ENCODE assay signal across 8 cellular contexts in genomic region chr6:53651149-53651763, GRCh38. TPM values are rescaled to one million over a fixed set of nuclear protein-coding genes. Genes with fewer than 3 reads are reported as not detected.
DNase-seq lines count a peak whose midpoint lies in the region; ATAC-seq and TF ChIP-seq lines count a peak whose summit lies in the region.

No MANE protein-coding gene starts in this region.

- no peak overlapping the region for H3K4me2 ChIP-seq in Karpas-422 (ENCODE audit: low read depth, low read length, poor library complexity, severe bottlenecking)

- no peaks in the 10 kb centered on the region for H3K27me3 Mint-ChIP-seq in CD8-positive, alpha-beta T cell (ENCODE audit: low read depth)

- H3K79me2 ChIP-seq in Karpas-422 (ENCODE audit: low read length) = no peaks in the 10 kb centered on the region

- POLR2A ChIA-PET in CD8-positive, alpha-beta T cell (lab: Charles Lee) = interaction anchor here (0.7 to 1.9 kb wide), 10 partner anchors 10 to 292 kb away, joined by 3 to 18 read pairs (median 4); partner anchors contain the start of genes GCLC and LRRC1

- no peak overlapping the region for H3K9ac ChIP-seq in Karpas-422 (ENCODE audit: low read length)

- peak; percentile 28 for ATAC-seq in CD8-positive, alpha-beta T cell
- peak; percentile 25 for ATAC-seq in GM21423 (IDR thresholded peaks at IDR 0.05; ENCODE audit: unreplicated experiment)

- no peaks in the 10 kb centered on the region for H3K36me3 ChIP-seq in CD8-positive, alpha-beta T cell (ENCODE audit: insufficient read depth, low read length)
- H3K36me3 ChIP-seq in Karpas-422 (ENCODE audit: insufficient read depth, low read length) (no peaks in the 10 kb centered on the region), testis (ENCODE audit: low read depth, missing control alignments) (no peaks in the 10 kb centered on the region)

- TF ChIP-seq CTCF in CD8-positive, alpha-beta T cell (IDR thresholded peaks at IDR 0.05) = peak; percentile 66
- TF ChIP-seq CTCF in testis (IDR thresholded peaks at IDR 0.05) = peak in 2 of 3 experiments; percentile 40 to 41

- peak; percentile 34 to 74 (median 68) for DNase-seq in CD8-positive, alpha-beta T cell
- DNase-seq in Karpas-422 (peak; percentile 75), RPMI8226 (peak; percentile 85), foreskin melanocyte (peak; percentile 59), non-pigmented ciliary epithelial cell (ENCODE audit: low read depth) (peak; percentile 28), testis (peak; percentile 77)
- peak; percentile 51 for DNase-seq in activated T-helper 9 cell treated with anti-CD3 and anti-CD28 coated beads, Interleukin-2, amount 50 U/mL, for 16 hours (ENCODE audit: low read depth)

- WGBS in testis, 2 donors = 2 to 7% methylated on average over 17 to 26 of the region's 26 CpGs

- H3K4me3 Mint-ChIP-seq in CD8-positive, alpha-beta T cell = peak overlapping the region; percentile 91

- CTCF ChIA-PET in CD8-positive, alpha-beta T cell (lab: Charles Lee) = interaction anchor here (0.7 to 6.8 kb wide), 31 partner anchors 9 to 588 kb away, joined by 3 to 98 read pairs (median 4); partner anchors contain the start of gene GCLC

- no peaks in the 10 kb centered on the region for H3K9me3 ChIP-seq in CD8-positive, alpha-beta T cell (ENCODE audit: low read length)
- H3K9me3 ChIP-seq in Karpas-422 (ENCODE audit: low read length) (no peaks in the 10 kb centered on the region), testis (no peaks in the 10 kb centered on the region)

- intact Hi-C loops in CD8-positive, alpha-beta T cell (cut with DNase I, micrococcal nuclease) = loop anchor here (1.0 to 10.0 kb wide), 12 partner anchors 74 to 1234 kb away; partner anchors contain the start of genes GSTA4 (in 2 of the 2), ELOVL5 (in 1 of the 2), FBXO9 (in 1 of the 2) and TRAM2 (in 1 of the 2)
- intact Hi-C loops in testis (cut with DNase I; ENCODE audit: low total_unique reads) = loop anchor here (10.0 kb wide), 1 partner anchor 156 kb away; no protein-coding TSS in a partner anchor

- H3K36me3 Mint-ChIP-seq in CD8-positive, alpha-beta T cell = no peaks in the 10 kb centered on the region

- H3K4me3 ChIP-seq in CD8-positive, alpha-beta T cell (ENCODE audit: low read depth, low read length) = peak overlapping the region; percentile 67
- H3K4me3 ChIP-seq in Karpas-422 (ENCODE audit: low read length) (no peak overlapping the region), testis (peak overlapping the region; percentile 55 to 72)

- no peaks in the 10 kb centered on the region for H3K27me3 ChIP-seq in CD8-positive, alpha-beta T cell (ENCODE audit: insufficient read depth, low read length)
- no peaks in the 10 kb centered on the region for H3K27me3 ChIP-seq in Karpas-422 (ENCODE audit: low read length)
- no peaks in the 10 kb centered on the region for H3K27me3 ChIP-seq in testis

- TF ChIP-seq POLR2A in testis (IDR thresholded peaks at IDR 0.05) = no peak

- H2AFZ ChIP-seq in Karpas-422 (ENCODE audit: low read length) = no peak overlapping the region; the same call in 1 of the 2 replicates

- peaks cover 39% of the 10 kb centered on the region for H3K4me1 Mint-ChIP-seq in CD8-positive, alpha-beta T cell (ENCODE audit: low read depth)

- H3K9me2 ChIP-seq in Karpas-422 (replicated peaks; ENCODE audit: insufficient read depth, low read length) = no peaks in the 10 kb centered on the region

- H3K4me1 ChIP-seq in CD8-positive, alpha-beta T cell (ENCODE audit: insufficient read depth, low read length) = peaks cover 34% of the 10 kb centered on the region
- H3K4me1 ChIP-seq in Karpas-422 (ENCODE audit: low read length) (peaks cover 10% of the 10 kb centered on the region), testis (no peaks in the 10 kb centered on the region)

- H3K27ac ChIP-seq in CD8-positive, alpha-beta T cell (ENCODE audit: low read depth, low read length) = peak overlapping the region; percentile 54
- H3K27ac ChIP-seq in Karpas-422 (ENCODE audit: low read length) = no peak overlapping the region
- H3K27ac ChIP-seq in testis = peak overlapping the region; percentile 31 to 68

- peak overlapping the region; percentile 89 for H3K27ac Mint-ChIP-seq in CD8-positive, alpha-beta T cell

- H4K20me1 ChIP-seq in Karpas-422 (ENCODE audit: insufficient read depth, low read depth, low read length) = no peaks in the 10 kb centered on the region

- no peaks in the 10 kb centered on the region for H3K9me3 Mint-ChIP-seq in CD8-positive, alpha-beta T cell

RNA-seq across cellular contexts. Expression of gene KLHL31, which starts 14.3 kb away (rescaled TPM):
- total RNA-seq in CD8-positive, alpha-beta T cell = under 1 TPM; 0.08 to 0.14 TPM
- total RNA-seq in Karpas-422 (2014; rRNA removed; shearing (Covaris generic); ENCODE audit: low replicate concordance) = not detected in 2 replicates
- total RNA-seq in testis = 1 to 10 TPM; 1.4 to 2.0 TPM
- 0.46 TPM for polyA plus RNA-seq in testis (ENCODE audit: insufficient read depth, low read depth, low replicate concordance)

Comparison
In these comparisons a context has a peak if more than half of its experiments do, and no peak if none do; other contexts are left out.
1. DNase-seq: peak in every context shown above with its lines; median percentile 85 in RPMI8226; 77 in testis; 75 in Karpas-422; 68 in CD8-positive, alpha-beta T cell; 59 in foreskin melanocyte; 51 in activated T-helper 9 cell treated with anti-CD3 and anti-CD28 coated beads, Interleukin-2, amount 50 U/mL, for 16 hours; 28 in non-pigmented ciliary epithelial cell.